In genomic region chr19:3225677-3226093, GRCh38 we compare ENCODE assay signal across 1 cellular context.
TF ChIP-seq lines count a peak whose summit lies in the region.

No MANE protein-coding gene starts in this region.

TF ChIP-seq in WTC11, 78 proteins besides CTCF, POLR2A, EP300 and RAD21 (continued from another document):
- no peak for TF ChIP-seq STAT6 (CRISPR knock-in tag; conservative IDR thresholded peaks at IDR 0.05; ENCODE audit: low read depth)
- TF ChIP-seq TCF7 (CRISPR knock-in tag; IDR thresholded peaks at IDR 0.05; ENCODE audit: low read depth), result no peak
- TF ChIP-seq MYBL2 (CRISPR knock-in tag; IDR thresholded peaks at IDR 0.05), result no peak
- TF ChIP-seq, protein P1, sequence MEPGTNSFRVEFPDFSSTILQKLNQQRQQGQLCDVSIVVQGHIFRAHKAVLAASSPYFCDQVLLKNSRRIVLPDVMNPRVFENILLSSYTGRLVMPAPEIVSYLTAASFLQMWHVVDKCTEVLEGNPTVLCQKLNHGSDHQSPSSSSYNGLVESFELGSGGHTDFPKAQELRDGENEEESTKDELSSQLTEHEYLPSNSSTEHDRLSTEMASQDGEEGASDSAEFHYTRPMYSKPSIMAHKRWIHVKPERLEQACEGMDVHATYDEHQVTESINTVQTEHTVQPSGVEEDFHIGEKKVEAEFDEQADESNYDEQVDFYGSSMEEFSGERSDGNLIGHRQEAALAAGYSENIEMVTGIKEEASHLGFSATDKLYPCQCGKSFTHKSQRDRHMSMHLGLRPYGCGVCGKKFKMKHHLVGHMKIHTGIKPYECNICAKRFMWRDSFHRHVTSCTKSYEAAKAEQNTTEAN (CRISPR knock-in tag; IDR thresholded peaks at IDR 0.05), result no peak
- no peak for TF ChIP-seq E2F1 (CRISPR knock-in tag; IDR thresholded peaks at IDR 0.05)
TF ChIP-seq in WTC11: peak in this region for 0.
